11 cellular contexts compared by ENCODE assay signal in the genomic region with DNA sequence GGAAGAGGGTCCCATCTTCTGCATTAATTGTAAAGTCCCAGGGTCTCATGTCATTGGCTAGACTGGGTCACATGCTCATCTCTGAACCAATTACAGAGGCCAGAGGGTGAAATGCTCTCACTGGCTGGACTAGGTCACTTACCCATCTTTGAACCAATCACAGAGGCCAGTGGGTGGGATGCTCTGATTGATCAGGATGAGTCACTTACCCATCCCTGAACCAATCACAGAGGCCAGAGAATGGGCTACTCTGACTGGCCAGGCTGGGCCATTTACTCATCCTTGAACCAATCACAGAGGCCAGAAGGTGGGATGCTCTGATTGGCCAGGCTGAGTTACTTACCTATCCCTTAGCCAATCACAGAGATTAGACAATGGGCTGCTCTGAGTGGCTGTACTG. TPM values are rescaled to one million over a fixed set of nuclear protein-coding genes. Genes with fewer than 3 reads are reported as not detected.
DNase-seq lines count a peak whose midpoint lies in the region; ATAC-seq and TF ChIP-seq lines count a peak whose summit lies in the region.
"Had no signal": no experiment of that assay in that cellular context is flagged by ENCODE, and none has a peak within 500 bp of the region (broad histone marks: within the 10 kb centered on the region; RNA-seq: fewer than 3 reads in every experiment).

No MANE protein-coding gene starts in this region.

- H3K9ac ChIP-seq in colonic mucosa (ENCODE audit: low read depth in 2 of 2, low read length in 2 of 2) = no peak overlapping the region

- H3K36me3 ChIP-seq in OCI-LY7 (ENCODE audit: insufficient read depth, low read length) (no peaks in the 10 kb centered on the region), colonic mucosa (no peaks in the 10 kb centered on the region)

- H3K27me3 Mint-ChIP-seq in activated CD4-positive, alpha-beta memory T cell treated with anti-CD3 and anti-CD28 coated beads for 36 hours = no peaks in the 10 kb centered on the region
- H3K27me3 Mint-ChIP-seq in activated CD4-positive, alpha-beta memory T cell treated with anti-CD3 and anti-CD28 coated beads, Interleukin-2, amount 10 ng/mL, durations not matched to agents 7 days and 5 days = no peaks in the 10 kb centered on the region
- H3K27me3 Mint-ChIP-seq: activated CD4-positive, alpha-beta T cell treated with anti-CD3 and anti-CD28 coated beads, Interleukin-2, amount 10 ng/mL, durations not matched to agents 24 days and 14 days had no signal

- H3K4me1 ChIP-seq in OCI-LY7 (ENCODE audit: insufficient read depth, low read length, poor library complexity, severe bottlenecking) = no peaks in the 10 kb centered on the region
- no peaks in the 10 kb centered on the region for H3K4me1 ChIP-seq in colonic mucosa

- TF ChIP-seq CTCF in OCI-LY7 (conservative IDR thresholded peaks at IDR 0.05; ENCODE audit: low read length) (no peak), colonic mucosa (IDR thresholded peaks at IDR 0.05) (no peak)

- peaks cover 2% of the 10 kb centered on the region for H3K36me3 Mint-ChIP-seq in activated CD4-positive, alpha-beta memory T cell treated with anti-CD3 and anti-CD28 coated beads for 36 hours
- peaks cover 2% of the 10 kb centered on the region for H3K36me3 Mint-ChIP-seq in activated CD4-positive, alpha-beta memory T cell treated with anti-CD3 and anti-CD28 coated beads, Interleukin-2, amount 10 ng/mL, durations not matched to agents 7 days and 5 days (ENCODE audit: low read depth)

- H3K27ac Mint-ChIP-seq in activated CD4-positive, alpha-beta memory T cell treated with anti-CD3 and anti-CD28 coated beads for 36 hours = no peak overlapping the region
- H3K27ac Mint-ChIP-seq in activated CD4-positive, alpha-beta memory T cell treated with anti-CD3 and anti-CD28 coated beads, Interleukin-2, amount 10 ng/mL, durations not matched to agents 7 days and 5 days = no peak overlapping the region
- H3K27ac Mint-ChIP-seq: activated CD4-positive, alpha-beta T cell treated with anti-CD3 and anti-CD28 coated beads, Interleukin-2, amount 10 ng/mL, durations not matched to agents 24 days and 14 days had no signal

- peaks cover 9% of the 10 kb centered on the region for H3K9me3 Mint-ChIP-seq in activated CD4-positive, alpha-beta memory T cell treated with anti-CD3 and anti-CD28 coated beads for 36 hours
- peaks cover 6% of the 10 kb centered on the region for H3K9me3 Mint-ChIP-seq in activated CD4-positive, alpha-beta memory T cell treated with anti-CD3 and anti-CD28 coated beads, Interleukin-2, amount 10 ng/mL, durations not matched to agents 7 days and 5 days

- no peak overlapping the region for H3K4me2 ChIP-seq in OCI-LY7 (ENCODE audit: low read length)

- no peaks in the 10 kb centered on the region for H4K20me1 ChIP-seq in OCI-LY7 (ENCODE audit: insufficient read depth, low read length)

- CTCF ChIA-PET in activated CD4-positive, alpha-beta memory T cell treated with anti-CD3 and anti-CD28 coated beads for 36 hours (lab: Charles Lee) = no interaction called here
- CTCF ChIA-PET in activated CD4-positive, alpha-beta memory T cell treated with anti-CD3 and anti-CD28 coated beads, Interleukin-2, amount 10 ng/mL, durations not matched to agents 7 days and 5 days (lab: Charles Lee) = no interaction called here
- CTCF ChIA-PET in OCI-LY7 (lab: Charles Lee; ENCODE audit: unreplicated experiment) = no interaction called here

- ATAC-seq in HG02610 (IDR thresholded peaks at IDR 0.05; ENCODE audit: unreplicated experiment) = no peak

- no peaks in the 10 kb centered on the region for H3K9me2 ChIP-seq in OCI-LY7 (ENCODE audit: insufficient read depth, low read length)

- POLR2A ChIA-PET in activated CD4-positive, alpha-beta memory T cell treated with anti-CD3 and anti-CD28 coated beads for 36 hours (lab: Charles Lee) = no interaction called here
- POLR2A ChIA-PET in activated CD4-positive, alpha-beta memory T cell treated with anti-CD3 and anti-CD28 coated beads, Interleukin-2, amount 10 ng/mL, durations not matched to agents 7 days and 5 days (lab: Charles Lee) = no interaction called here
- POLR2A ChIA-PET in OCI-LY7 (lab: Charles Lee) = no interaction called here

- H2AFZ ChIP-seq in OCI-LY7 (ENCODE audit: low read length) = no peak overlapping the region

- intact Hi-C loops in activated CD4-positive, alpha-beta memory T cell treated with anti-CD3 and anti-CD28 coated beads for 36 hours (cut with micrococcal nuclease) = no loop called here
- intact Hi-C loops in OCI-LY7 (cut with micrococcal nuclease; ENCODE audit: unreplicated experiment) (no loop called here), colonic mucosa (cut with DNase I) (no loop called here)

- H3K4me3 Mint-ChIP-seq in activated CD4-positive, alpha-beta memory T cell treated with anti-CD3 and anti-CD28 coated beads for 36 hours = no peak overlapping the region
- no peak overlapping the region for H3K4me3 Mint-ChIP-seq in activated CD4-positive, alpha-beta memory T cell treated with anti-CD3 and anti-CD28 coated beads, Interleukin-2, amount 10 ng/mL, durations not matched to agents 7 days and 5 days
- H3K4me3 Mint-ChIP-seq: activated CD4-positive, alpha-beta T cell treated with anti-CD3 and anti-CD28 coated beads, Interleukin-2, amount 10 ng/mL, durations not matched to agents 24 days and 14 days had no signal

- H3K4me1 Mint-ChIP-seq in activated CD4-positive, alpha-beta memory T cell treated with anti-CD3 and anti-CD28 coated beads for 36 hours (ENCODE audit: low read depth) = no peaks in the 10 kb centered on the region
- no peaks in the 10 kb centered on the region for H3K4me1 Mint-ChIP-seq in activated CD4-positive, alpha-beta memory T cell treated with anti-CD3 and anti-CD28 coated beads, Interleukin-2, amount 10 ng/mL, durations not matched to agents 7 days and 5 days
- H3K4me1 Mint-ChIP-seq: activated CD4-positive, alpha-beta T cell treated with anti-CD3 and anti-CD28 coated beads, Interleukin-2, amount 10 ng/mL, durations not matched to agents 24 days and 14 days had no signal

- H3K9me3 ChIP-seq in OCI-LY7 (ENCODE audit: low read length) = peaks cover 6% of the 10 kb centered on the region; the same call in 1 of the 2 replicates
- H3K9me3 ChIP-seq in colonic mucosa = no peaks in the 10 kb centered on the region

- H3K79me2 ChIP-seq in OCI-LY7 (ENCODE audit: insufficient read depth, low read depth, low read length) = no peaks in the 10 kb centered on the region

- H3K4me3 ChIP-seq in OCI-LY7 (ENCODE audit: low read depth, low read length, poor library complexity, severe bottlenecking) (no peak overlapping the region), colonic mucosa (no peak overlapping the region)

- H3K27me3 ChIP-seq in colonic mucosa = no peaks in the 10 kb centered on the region

- DNase-seq in activated CD4-positive, alpha-beta memory T cell treated with anti-CD3 and anti-CD28 coated beads for 36 hours = peak; percentile 37
- no peak for DNase-seq in activated CD4-positive, alpha-beta memory T cell treated with anti-CD3 and anti-CD28 coated beads, Interleukin-2, amount 10 ng/mL, durations not matched to agents 7 days and 5 days
- peak; percentile 47 for DNase-seq in OCI-LY7 (ENCODE audit: low spot score)
- no peak for DNase-seq in colonic mucosa
- DNase-seq in stimulated activated CD8-positive, alpha-beta memory T cell treated with anti-CD3 and anti-CD28 coated beads, Interleukin-4, amount 100 ng/mL, for 48 hours = peak; percentile 50
- DNase-seq in NK-92 treated with Interleukin-12 subunit alpha and Interleukin-12 subunit beta, amount 100 ng/mL, for 24 hours (lab: John Stamatoyannopoulos, UW) = no peak
- no peak for DNase-seq in COLO668 (lab: John Stamatoyannopoulos, UW; ENCODE audit: unreplicated experiment)
- DNase-seq: activated CD4-positive, alpha-beta T cell treated with anti-CD3 and anti-CD28 coated beads, Interleukin-2, amount 10 ng/mL, durations not matched to agents 24 days and 14 days; effector memory CD4-positive, alpha-beta T cell; NCI-H524 treated with DMSO at 0.1 percent for 48 hours had no signal

- H3K27ac ChIP-seq in OCI-LY7 (ENCODE audit: low read depth, low read length, poor library complexity, severe bottlenecking) (no peak overlapping the region), colonic mucosa (peak overlapping the region; percentile 98)

- no TSS peak for BruUV-seq in OCI-LY7 (replicated peaks; lab: Mats Ljungman, UMichigan)

RNA-seq across cellular contexts. Expression of a gene that starts 5.3 kb away (rescaled TPM):
- not detected for total RNA-seq in activated CD4-positive, alpha-beta memory T cell treated with anti-CD3 and anti-CD28 coated beads for 36 hours
- total RNA-seq in activated CD4-positive, alpha-beta memory T cell treated with anti-CD3 and anti-CD28 coated beads, Interleukin-2, amount 10 ng/mL, durations not matched to agents 7 days and 5 days = not detected
- not detected in 2 replicates for total RNA-seq in OCI-LY7 (2014; rRNA removed; shearing (Covaris generic))
- total RNA-seq in OCI-LY7 (2022) (0.23 TPM in 1 of 2 replicates, not detected in the other), colonic mucosa (100 to 1,000 TPM; 285 to 320 TPM)
- total RNA-seq: activated CD4-positive, alpha-beta T cell treated with anti-CD3 and anti-CD28 coated beads, Interleukin-2, amount 10 ng/mL, durations not matched to agents 24 days and 14 days had no signal

RNA-seq across cellular contexts. Expression of a gene that starts 41.0 kb away (rescaled TPM):
- 100 to 1,000 TPM; 464 to 465 TPM for total RNA-seq in activated CD4-positive, alpha-beta memory T cell treated with anti-CD3 and anti-CD28 coated beads for 36 hours
- total RNA-seq in activated CD4-positive, alpha-beta memory T cell treated with anti-CD3 and anti-CD28 coated beads, Interleukin-2, amount 10 ng/mL, durations not matched to agents 7 days and 5 days = 100 to 1,000 TPM; 385 to 406 TPM
- 284 and 315 TPM in 2 replicates for total RNA-seq in OCI-LY7 (2014; rRNA removed; shearing (Covaris generic))
- total RNA-seq in OCI-LY7 (2022) = 468 and 479 TPM in 2 replicates
- total RNA-seq in colonic mucosa = 100 to 1,000 TPM; 284 to 457 TPM

RNA-seq across cellular contexts. Expression of a gene that starts 47.5 kb away (rescaled TPM):
- total RNA-seq in activated CD4-positive, alpha-beta memory T cell treated with anti-CD3 and anti-CD28 coated beads for 36 hours = under 1 TPM in 1 of 2 experiments, not detected in 1; 0.17 TPM
- not detected for total RNA-seq in activated CD4-positive, alpha-beta memory T cell treated with anti-CD3 and anti-CD28 coated beads, Interleukin-2, amount 10 ng/mL, durations not matched to agents 7 days and 5 days
- 1.4 TPM in 1 of 2 replicates, not detected in the other for total RNA-seq in OCI-LY7 (2014; rRNA removed; shearing (Covaris generic))
- 0.42 and 1.2 TPM in 2 replicates for total RNA-seq in OCI-LY7 (2022)
- 10 to 100 TPM in 1 of 2 donors, 1 to 10 TPM in 1; 3.9 to 13.5 TPM for total RNA-seq in colonic mucosa
- total RNA-seq: activated CD4-positive, alpha-beta T cell treated with anti-CD3 and anti-CD28 coated beads, Interleukin-2, amount 10 ng/mL, durations not matched to agents 24 days and 14 days had no signal

Comparison
In these comparisons a context has a peak if more than half of its experiments do, and no peak if none do; other contexts are left out.
1. DNase-seq: peak in activated CD4-positive, alpha-beta memory T cell treated with anti-CD3 and anti-CD28 coated beads for 36 hours (single experiment), OCI-LY7 (single experiment) and stimulated activated CD8-positive, alpha-beta memory T cell treated with anti-CD3 and anti-CD28 coated beads, Interleukin-4, amount 100 ng/mL, for 48 hours (single experiment); none in activated CD4-positive, alpha-beta memory T cell treated with anti-CD3 and anti-CD28 coated beads, Interleukin-2, amount 10 ng/mL, durations not matched to agents 7 days and 5 days (single experiment), colonic mucosa (single experiment), NK-92 treated with Interleukin-12 subunit alpha and Interleukin-12 subunit beta, amount 100 ng/mL, for 24 hours (single experiment) and COLO668 (single experiment).
2. RNA of a gene that starts 5.3 kb away (total RNA-seq): 285 to 320 TPM in colonic mucosa; 0.23 TPM in OCI-LY7, not detected in activated CD4-positive, alpha-beta memory T cell treated with anti-CD3 and anti-CD28 coated beads for 36 hours and not detected in activated CD4-positive, alpha-beta memory T cell treated with anti-CD3 and anti-CD28 coated beads, Interleukin-2, amount 10 ng/mL, durations not matched to agents 7 days and 5 days; every median in the first group is over 100 times any median in the second.